8 cellular contexts compared by ENCODE assay signal in genomic region chr10:124724279-124725027, GRCh38. TPM values are rescaled to one million over a fixed set of nuclear protein-coding genes. Genes with fewer than 3 reads are reported as not detected.
DNase-seq lines count a peak whose midpoint lies in the region; ATAC-seq and TF ChIP-seq lines count a peak whose summit lies in the region.

No MANE protein-coding gene starts in this region.

- TF ChIP-seq POLR2A in adrenal gland (IDR thresholded peaks at IDR 0.05): no peak
- TF ChIP-seq POLR2A in stomach (IDR thresholded peaks at IDR 0.05): no peak

- no peaks in the 10 kb centered on the region for H3K9me3 ChIP-seq in adrenal gland (replicated peaks in 1 of 3)
- no peaks in the 10 kb centered on the region for H3K9me3 ChIP-seq in stomach

- intact Hi-C loops in adrenal gland (cut with DNase I) (no loop called here), stomach (cut with DNase I; ENCODE audit: low total_unique reads) (no loop called here)

- peak in 2 of 3 experiments; percentile 12 to 73 for DNase-seq in NCI-H1417 (lab: John Stamatoyannopoulos, UW)
- DNase-seq in NCI-H1417 treated with DMSO at 0.1 percent for 48 hours (lab: John Stamatoyannopoulos, UW): no peak
- peak in 5 of 7 donors; percentile 27 to 69 (median 49) for DNase-seq in adrenal gland
- DNase-seq in medulla oblongata (ENCODE audit: extremely low spot score): peak; percentile 96
- DNase-seq in stomach: peak; percentile 62
- DNase-seq in GF-D8 (lab: John Stamatoyannopoulos, UW): no peak
- DNase-seq in stimulated activated CD8-positive, alpha-beta memory T cell treated with anti-CD3 and anti-CD28 coated beads, Interleukin-4, amount 100 ng/mL, for 48 hours: no peak

- TF ChIP-seq CTCF in adrenal gland (IDR thresholded peaks at IDR 0.05): no peak
- TF ChIP-seq CTCF in stomach (IDR thresholded peaks at IDR 0.05): no peak

- no peaks in the 10 kb centered on the region for H3K27me3 ChIP-seq in adrenal gland
- no peaks in the 10 kb centered on the region for H3K27me3 ChIP-seq in stomach

- 63 to 75% (median 69%) methylated on average over 20 of the region's 20 CpGs for WGBS in adrenal gland, 4 donors
- 35 to 64% (median 54%) methylated on average over 20 of the region's 20 CpGs for WGBS in stomach, 5 donors

- H3K4me3 ChIP-seq in adrenal gland (no peak overlapping the region), stomach (no peak overlapping the region)

- ATAC-seq in HG03378 (IDR thresholded peaks at IDR 0.05; ENCODE audit: unreplicated experiment): no peak

- H3K27ac ChIP-seq in adrenal gland: peak overlapping the region; percentile 44 to 90 (median 71)
- H3K27ac ChIP-seq in stomach: peak overlapping the region; percentile 61 to 87 (median 78)

- H3K4me1 ChIP-seq in adrenal gland (replicated peaks in 1 of 2) (peaks cover 85 to 99% of the 10 kb centered on the region in 2 donors), stomach (peaks cover 63 to 97% (median 88%) of the 10 kb centered on the region in 4 donors)

- no peak for TF ChIP-seq EP300 in stomach (IDR thresholded peaks at IDR 0.05)

- H3K36me3 ChIP-seq in adrenal gland (replicated peaks in 1 of 2) (no peaks in the 10 kb centered on the region), stomach (peaks cover 0 to 4% (median 0%) of the 10 kb centered on the region in 4 donors)

RNA-seq across cellular contexts. Expression of gene FAM53B, which starts 19.7 kb away (rescaled TPM):
- total RNA-seq in adrenal gland (10 to 100 TPM; 37.7 to 90.9 (median 82.3) TPM), stomach (10 to 100 TPM in 4 of 5 donors, 1 to 10 TPM in 1; 9.4 to 46.9 (median 19.3) TPM)
- polyA plus RNA-seq in adrenal gland (10 to 100 TPM; 15.1 to 56.7 (median 17.8) TPM), stomach (1 to 10 TPM; 5.7 to 9.3 (median 8.2) TPM)

Comparison
In these comparisons a context has a peak if more than half of its experiments do, and no peak if none do; other contexts are left out.
1. DNase-seq: peak in NCI-H1417 (2 of 3), adrenal gland (5 of 7), medulla oblongata (single experiment) and stomach (single experiment); none in NCI-H1417 treated with DMSO at 0.1 percent for 48 hours (single experiment), GF-D8 (single experiment) and stimulated activated CD8-positive, alpha-beta memory T cell treated with anti-CD3 and anti-CD28 coated beads, Interleukin-4, amount 100 ng/mL, for 48 hours (single experiment).